Comparison of ENCODE assay signal across 27 cellular contexts in the genomic region with DNA sequence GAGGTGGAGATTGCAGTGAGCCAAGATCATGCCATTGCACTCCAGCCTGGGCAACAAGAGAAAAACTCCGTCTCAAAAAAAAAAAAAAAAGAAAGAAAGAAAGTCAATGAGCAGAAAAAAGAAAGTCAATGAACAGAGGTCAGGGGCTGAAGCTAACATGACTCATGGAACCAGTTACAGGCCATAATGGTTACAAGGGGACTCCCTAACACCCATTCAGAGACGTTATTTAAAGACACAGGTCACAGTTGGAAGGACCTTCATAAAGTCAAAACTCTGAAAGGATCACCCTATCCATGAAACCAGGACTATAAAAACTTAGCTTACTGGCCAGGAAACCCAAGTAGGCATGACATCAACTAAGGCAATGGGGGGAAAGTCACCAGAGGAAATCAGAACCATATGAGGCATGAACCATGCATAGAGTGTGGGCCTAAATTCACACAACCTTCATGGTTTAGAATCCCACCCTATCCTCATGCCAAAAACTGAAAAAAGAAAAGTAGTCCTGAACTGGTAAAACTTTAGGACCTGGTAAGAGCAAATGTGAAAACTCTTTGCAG. TPM values are rescaled to one million over a fixed set of nuclear protein-coding genes. Genes with fewer than 3 reads are reported as not detected.
DNase-seq lines count a peak whose midpoint lies in the region; ATAC-seq and TF ChIP-seq lines count a peak whose summit lies in the region.
"Had no signal": no experiment of that assay in that cellular context is flagged by ENCODE, and none has a peak within 500 bp of the region (broad histone marks: within the 10 kb centered on the region; RNA-seq: fewer than 3 reads in every experiment).

No MANE protein-coding gene starts in this region.

- no peak for TF ChIP-seq CTCF in AG10803 (conservative IDR thresholded peaks at IDR 0.05; ENCODE audit: low read length)
- TF ChIP-seq CTCF in IMR-90 (conservative IDR thresholded peaks at IDR 0.05; ENCODE audit: low read depth, low read length) = no peak
- TF ChIP-seq CTCF in foreskin fibroblast (IDR thresholded peaks at IDR 0.05; ENCODE audit: low read depth, low read length) = no peak

- intact Hi-C loops in IMR-90 (cut with micrococcal nuclease) = no loop called here

- CTCF ChIA-PET in IMR-90 (lab: Yijun Ruan, JAX) = interaction anchor here (0.6 kb wide), 1 partner anchor 15 kb away, joined by 3 read pairs; no protein-coding TSS in a partner anchor

- no peak overlapping the region for H2AK9ac ChIP-seq in IMR-90 (replicated peaks; ENCODE audit: low read depth, low read length, poor library complexity)

- H4K91ac ChIP-seq in IMR-90 (ENCODE audit: insufficient read depth, low read depth, low read length) = no peak overlapping the region

- H2BK5ac ChIP-seq in IMR-90 (ENCODE audit: low read depth, low read length, poor library complexity, severe bottlenecking) = no peak overlapping the region

- no peak overlapping the region for H3K27ac ChIP-seq in IMR-90 (ENCODE audit: insufficient read depth, low read length)
- H3K27ac ChIP-seq: A549, ascending aorta, prostate gland had no signal

- H2AK5ac ChIP-seq in IMR-90 (ENCODE audit: low read depth, low read length) = no peak overlapping the region

- ATAC-seq in GM18868 (IDR thresholded peaks at IDR 0.05; ENCODE audit: unreplicated experiment) = peak; percentile 60
- no peak for ATAC-seq in IMR-90 (ENCODE audit: low read depth)
- ATAC-seq in HG03175 (IDR thresholded peaks at IDR 0.05; ENCODE audit: unreplicated experiment) = no peak
- ATAC-seq: A549; activated naive CD4-positive, alpha-beta T cell treated with anti-CD3 and anti-CD28 coated beads, Interleukin-2, amount 50 U/mL, for 72 hours; Right ventricle myocardium inferior had no signal

- H3K9me3 ChIP-seq in IMR-90 (ENCODE audit: control insufficient read depth, insufficient read depth, low read length) = no peaks in the 10 kb centered on the region
- H3K9me3 ChIP-seq: A549, ascending aorta, BE2C, prostate gland had no signal

- H3K36me3 ChIP-seq in IMR-90 (ENCODE audit: control insufficient read depth, insufficient read depth, low read length) = 0 out of 2 replicates have a peak, but pooled peaks cover 1% of the 10 kb centered on the region
- H3K36me3 ChIP-seq: BE2C, prostate gland had no signal

- H3K56ac ChIP-seq in IMR-90 (ENCODE audit: extremely low read depth, insufficient read depth, low read length) = no peak overlapping the region

- no peak overlapping the region for H2AFZ ChIP-seq in IMR-90 (replicated peaks; ENCODE audit: low read length, poor library complexity)

- H2BK15ac ChIP-seq in IMR-90 (ENCODE audit: low read depth, low read length) = no peak overlapping the region

- H3K23ac ChIP-seq in IMR-90 (ENCODE audit: low read depth, low read length) = no peak overlapping the region

- DNase-seq in AG10803 (ENCODE audit: low read depth) (peak; percentile 9), IMR-90 (peak; percentile 7), foreskin fibroblast (peak; percentile 32 to 55), NCI-H446 (lab: John Stamatoyannopoulos, UW) (no peak), Kasumi-1 (lab: John Stamatoyannopoulos, UW) (no peak), LoVo (ENCODE audit: low spot score) (no peak)
- DNase-seq: activated CD4-positive, alpha-beta T cell treated with anti-CD3 and anti-CD28 coated beads, Interleukin-2, amount 10 ng/mL, durations not matched to agents 7 days and 5 days; BE2C; central memory CD4-positive, alpha-beta T cell; COR-L47; DND-41; GOT3; head of caudate nucleus; mammary epithelial cell; NCI-H1105; NCI-H2081 treated with DMSO at 0.1 percent for 48 hours; NCI-H345; NCI-H82; stimulated activated CD8-positive, alpha-beta memory T cell treated with anti-CD3 and anti-CD28 coated beads, Interleukin-4, amount 100 ng/mL, for 48 hours; T1000 had no signal

- no peak overlapping the region for H3K14ac ChIP-seq in IMR-90 (replicated peaks; ENCODE audit: low read depth, low read length)

- H3K4me2 ChIP-seq in IMR-90 (ENCODE audit: low read depth, low read length) = no peak overlapping the region
- H3K4me2 ChIP-seq: A549 had no signal

- BruUV-seq in IMR-90 (replicated peaks; lab: Mats Ljungman, UMichigan) = no TSS peak

- H3K79me1 ChIP-seq in IMR-90 (ENCODE audit: low read depth in 1 of 2, low read length in 2 of 2) = peaks cover 14 to 20% of the 10 kb centered on the region in 2 experiments; a peak in 3 of 4 replicates

- POLR2A ChIA-PET in IMR-90 (lab: Charles Lee; ENCODE audit: unreplicated experiment) = no interaction called here

- in situ Hi-C loops in IMR-90 (cut with MboI; ENCODE audit: low sequenced_read_pairs) = no loop called here

- no peak overlapping the region for H3K9ac ChIP-seq in IMR-90 (ENCODE audit: low read depth, low read length)

- H3K18ac ChIP-seq in IMR-90 (ENCODE audit: low read depth, low read length) = no peak overlapping the region

- H3K9me1 ChIP-seq in IMR-90 (ENCODE audit: insufficient read depth, low read length) = no peaks in the 10 kb centered on the region; the same call in 1 of the 2 replicates

- TF ChIP-seq POLR2A in IMR-90 (IDR thresholded peaks at IDR 0.05; ENCODE audit: low read depth, low read length) = no peak

- no peaks in the 10 kb centered on the region for H3K27me3 ChIP-seq in IMR-90 (ENCODE audit: control insufficient read depth, insufficient read depth, low read length)
- H3K27me3 ChIP-seq: ascending aorta, BE2C had no signal

- no peaks in the 10 kb centered on the region; the same call in 1 of the 2 replicates for H4K20me1 ChIP-seq in IMR-90 (ENCODE audit: insufficient read depth, low read length)

- H4K8ac ChIP-seq in IMR-90 (ENCODE audit: low read depth in 2 of 2, low read length in 2 of 2) = no peak overlapping the region

- no peak overlapping the region for H3K4me3 ChIP-seq in AG10803 (ENCODE audit: low read length)
- H3K4me3 ChIP-seq in IMR-90 (ENCODE audit: insufficient read depth, low read depth, low read length) = no peak overlapping the region
- H3K4me3 ChIP-seq in foreskin fibroblast (ENCODE audit: low read depth in 1 of 2, low read length in 2 of 2) = no peak overlapping the region
- H3K4me3 ChIP-seq: A549, ascending aorta, prostate gland had no signal

- dilution Hi-C loops in IMR-90 (cut with HindIII; ENCODE audit: low sequenced_read_pairs, unreplicated experiment) = no loop called here

- H3K4ac ChIP-seq in IMR-90 (ENCODE audit: low read depth, low read length) = no peak overlapping the region

- H3K4me1 ChIP-seq in IMR-90 (ENCODE audit: control insufficient read depth, insufficient read depth, low read length) = no peaks in the 10 kb centered on the region
- H3K4me1 ChIP-seq: A549, prostate gland had no signal

- no peak overlapping the region for H2BK120ac ChIP-seq in IMR-90 (ENCODE audit: low read depth, low read length)

- TF ChIP-seq RAD21 in IMR-90 (IDR thresholded peaks at IDR 0.05; ENCODE audit: low read length) = no peak

- WGBS in IMR-90 (ENCODE audit: extremely low coverage in 2 of 2, insufficient read length in 1 of 2), 2 experiments = no CpG with 5 or more reads among the region's 2 CpGs

- no peak overlapping the region for H4K5ac ChIP-seq in IMR-90 (ENCODE audit: low read depth, low read length)

- no peak overlapping the region for H2BK20ac ChIP-seq in IMR-90 (ENCODE audit: low read depth, low read length)

TF ChIP-seq in IMR-90, 13 proteins besides CTCF, POLR2A, EP300 and RAD21:
- TF ChIP-seq, protein P1, sequence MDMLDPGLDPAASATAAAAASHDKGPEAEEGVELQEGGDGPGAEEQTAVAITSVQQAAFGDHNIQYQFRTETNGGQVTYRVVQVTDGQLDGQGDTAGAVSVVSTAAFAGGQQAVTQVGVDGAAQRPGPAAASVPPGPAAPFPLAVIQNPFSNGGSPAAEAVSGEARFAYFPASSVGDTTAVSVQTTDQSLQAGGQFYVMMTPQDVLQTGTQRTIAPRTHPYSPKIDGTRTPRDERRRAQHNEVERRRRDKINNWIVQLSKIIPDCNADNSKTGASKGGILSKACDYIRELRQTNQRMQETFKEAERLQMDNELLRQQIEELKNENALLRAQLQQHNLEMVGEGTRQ (IDR thresholded peaks at IDR 0.05; ENCODE audit: low read depth, low read length) = no peak
- TF ChIP-seq, protein P2, sequence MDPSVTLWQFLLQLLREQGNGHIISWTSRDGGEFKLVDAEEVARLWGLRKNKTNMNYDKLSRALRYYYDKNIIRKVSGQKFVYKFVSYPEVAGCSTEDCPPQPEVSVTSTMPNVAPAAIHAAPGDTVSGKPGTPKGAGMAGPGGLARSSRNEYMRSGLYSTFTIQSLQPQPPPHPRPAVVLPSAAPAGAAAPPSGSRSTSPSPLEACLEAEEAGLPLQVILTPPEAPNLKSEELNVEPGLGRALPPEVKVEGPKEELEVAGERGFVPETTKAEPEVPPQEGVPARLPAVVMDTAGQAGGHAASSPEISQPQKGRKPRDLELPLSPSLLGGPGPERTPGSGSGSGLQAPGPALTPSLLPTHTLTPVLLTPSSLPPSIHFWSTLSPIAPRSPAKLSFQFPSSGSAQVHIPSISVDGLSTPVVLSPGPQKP (IDR thresholded peaks at IDR 0.05; ENCODE audit: borderline replicate concordance, low read depth, low read length) = no peak
- TF ChIP-seq MXI1 (IDR thresholded peaks at IDR 0.05; ENCODE audit: borderline replicate concordance, low read depth, low read length) (no peak), CHD1 (IDR thresholded peaks at IDR 0.05; ENCODE audit: low read depth, low read length) (no peak), FOS (IDR thresholded peaks at IDR 0.05; ENCODE audit: low read depth, low read length) (no peak), MAFK (IDR thresholded peaks at IDR 0.05; ENCODE audit: low read depth, low read length) (no peak), RFX5 (IDR thresholded peaks at IDR 0.05; ENCODE audit: low read depth, low read length) (no peak), MAZ (IDR thresholded peaks at IDR 0.05; ENCODE audit: borderline replicate concordance, low read depth, low read length) (no peak), BHLHE40 (IDR thresholded peaks at IDR 0.05; ENCODE audit: low read depth, low read length) (no peak), SMC3 (IDR thresholded peaks at IDR 0.05; ENCODE audit: low read depth, low read length) (no peak), RCOR1 (IDR thresholded peaks at IDR 0.05; ENCODE audit: insufficient replicate concordance, low read length) (no peak)

RNA-seq across cellular contexts. Expression of a gene that starts 18.2 kb away (rescaled TPM):
- total RNA-seq in IMR-90 (2012; rRNA removed) = 16.1 and 17.6 TPM in 2 replicates
- polyA plus RNA-seq in IMR-90 (2012; rRNA removed) = 6.1 and 7.8 TPM in 2 replicates
- polyA plus RNA-seq in IMR-90 (2012; cell fraction: cytosol; rRNA removed) = 2.5 and 3.7 TPM in 2 replicates
- polyA plus RNA-seq in IMR-90 (2012; cell fraction: nucleus; rRNA removed; ENCODE audit: low replicate concordance) = 1.7 and 9.2 TPM in 2 replicates

Comparison
In these comparisons a context has a peak if more than half of its experiments do, and no peak if none do; other contexts are left out.
1. DNase-seq: peak in AG10803 (single experiment), IMR-90 (single experiment) and foreskin fibroblast (2 of 2); none in NCI-H446 (0 of 2), Kasumi-1 (0 of 2) and LoVo (single experiment).